In genomic region chr12:116015525-116015924, GRCh38 we compare ENCODE assay signal across 8 cellular contexts.
DNase-seq lines count a peak whose midpoint lies in the region; ATAC-seq and TF ChIP-seq lines count a peak whose summit lies in the region.

No MANE protein-coding gene starts in this region.

- DNase-seq in HCEC 1CT = peak; percentile 54
- no peak for DNase-seq in Peyer's patch
- DNase-seq in epithelial cell of esophagus (ENCODE audit: low read depth) = peak; percentile 32
- DNase-seq in natural killer cell treated with Interleukin-12 subunit alpha and Interleukin-12 subunit beta and Interleukin-15 and Interleukin-18, amount 100 ng/mL, for 72 hours (ENCODE audit: low spot score) = no peak
- no peak for DNase-seq in T1000 (lab: John Stamatoyannopoulos, UW)
- DNase-seq in stimulated activated CD4-positive, alpha-beta T cell treated with anti-CD3 and anti-CD28 coated beads, Interleukin-2, amount 100 ng/mL, for 24 hours = no peak

- peaks cover 14 to 17% of the 10 kb centered on the region in 2 donors for H3K4me1 Mint-ChIP-seq in natural killer cell treated with Interleukin-12 subunit alpha and Interleukin-12 subunit beta and Interleukin-15 and Interleukin-18, amount 100 ng/mL, for 72 hours (ENCODE audit: low read depth in 2 of 2)

- H3K4me3 ChIP-seq in Peyer's patch = no peak overlapping the region
- no peak overlapping the region for H3K4me3 ChIP-seq in epithelial cell of esophagus (ENCODE audit: low read length)

- peaks cover 33% of the 10 kb centered on the region for H3K36me3 Mint-ChIP-seq in natural killer cell treated with Interleukin-12 subunit alpha and Interleukin-12 subunit beta and Interleukin-15 and Interleukin-18, amount 100 ng/mL, for 72 hours

- no peak for TF ChIP-seq POLR2A in Peyer's patch (IDR thresholded peaks at IDR 0.05)

- H3K27me3 ChIP-seq in Peyer's patch = no peaks in the 10 kb centered on the region

- H3K9me3 Mint-ChIP-seq in natural killer cell treated with Interleukin-12 subunit alpha and Interleukin-12 subunit beta and Interleukin-15 and Interleukin-18, amount 100 ng/mL, for 72 hours = no peaks in the 10 kb centered on the region

- H3K9me3 ChIP-seq in Peyer's patch = no peaks in the 10 kb centered on the region

- peak overlapping the region in 1 of 2 donors; percentile 59 for H3K27ac Mint-ChIP-seq in natural killer cell treated with Interleukin-12 subunit alpha and Interleukin-12 subunit beta and Interleukin-15 and Interleukin-18, amount 100 ng/mL, for 72 hours

- H3K36me3 ChIP-seq in Peyer's patch = peaks cover 0 to 70% (median 0%) of the 10 kb centered on the region in 3 donors

- no peaks in the 10 kb centered on the region for H3K4me1 ChIP-seq in Peyer's patch

- H3K27me3 Mint-ChIP-seq in natural killer cell treated with Interleukin-12 subunit alpha and Interleukin-12 subunit beta and Interleukin-15 and Interleukin-18, amount 100 ng/mL, for 72 hours = no peaks in the 10 kb centered on the region

- H3K27ac ChIP-seq in C4-2B (no peak overlapping the region), Peyer's patch (no peak overlapping the region)

- TF ChIP-seq CTCF in C4-2B (conservative IDR thresholded peaks at IDR 0.05) = peak; percentile 72
- peak in 5 of 6 experiments; percentile 25 to 66 (median 53) for TF ChIP-seq CTCF in Peyer's patch (IDR thresholded peaks at IDR 0.05)
- peak; percentile 43 for TF ChIP-seq CTCF in epithelial cell of esophagus (IDR thresholded peaks at IDR 0.05; ENCODE audit: insufficient read depth, low read depth, low read length, missing control alignments)

- ATAC-seq in natural killer cell treated with Interleukin-12 subunit alpha and Interleukin-12 subunit beta and Interleukin-15 and Interleukin-18, amount 100 ng/mL, for 72 hours = peak; percentile 68 to 79
- ATAC-seq in GM18520 (IDR thresholded peaks at IDR 0.05; ENCODE audit: unreplicated experiment) = no peak

- H3K4me3 Mint-ChIP-seq in natural killer cell treated with Interleukin-12 subunit alpha and Interleukin-12 subunit beta and Interleukin-15 and Interleukin-18, amount 100 ng/mL, for 72 hours = no peak overlapping the region

Comparison
In these comparisons a context has a peak if more than half of its experiments do, and no peak if none do; other contexts are left out.
1. DNase-seq: peak in HCEC 1CT (single experiment) and epithelial cell of esophagus (single experiment); none in Peyer's patch (0 of 3), natural killer cell treated with Interleukin-12 subunit alpha and Interleukin-12 subunit beta and Interleukin-15 and Interleukin-18, amount 100 ng/mL, for 72 hours (single experiment), T1000 (single experiment) and stimulated activated CD4-positive, alpha-beta T cell treated with anti-CD3 and anti-CD28 coated beads, Interleukin-2, amount 100 ng/mL, for 24 hours (0 of 2).
2. Peak in every context shown above with its lines, with median percentiles within 50 percentile points of each other: CTCF ChIP-seq.